Comparison of ENCODE assay signal across 10 cellular contexts in the genomic region with DNA sequence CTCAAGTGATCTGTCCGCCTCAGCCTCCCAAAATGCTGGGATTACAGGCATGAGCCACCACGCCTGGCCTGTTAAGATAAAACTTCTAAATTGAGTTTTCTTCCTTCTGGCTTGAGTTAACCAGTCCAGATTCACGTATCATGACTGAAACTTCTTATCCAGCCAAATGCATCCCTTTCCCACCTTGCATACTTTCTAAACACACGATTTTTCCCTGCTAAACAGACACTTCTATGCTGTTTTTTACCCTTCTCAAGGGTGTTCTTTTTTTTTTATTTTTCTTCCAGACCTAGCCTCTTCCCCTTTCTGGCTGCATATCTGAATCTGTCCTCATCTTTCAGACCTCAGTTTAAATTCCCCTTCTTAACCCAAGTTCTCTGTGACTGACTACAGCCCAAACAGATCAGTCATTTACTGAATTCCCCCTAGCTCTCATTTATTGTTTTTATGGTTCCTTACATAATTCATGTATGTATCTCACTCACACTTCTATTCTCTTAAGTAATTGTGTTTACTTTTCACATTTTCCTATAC. TPM values are rescaled to one million over a fixed set of nuclear protein-coding genes. Genes with fewer than 3 reads are reported as not detected.
DNase-seq lines count a peak whose midpoint lies in the region; FAIRE-seq and TF ChIP-seq lines count a peak whose summit lies in the region.
"Had no signal": no experiment of that assay in that cellular context is flagged by ENCODE, and none has a peak within 500 bp of the region (broad histone marks: within the 10 kb centered on the region; RNA-seq: fewer than 3 reads in every experiment).

No MANE protein-coding gene starts in this region.

- peaks cover 9% of the 10 kb centered on the region; the same call in 1 of the 2 replicates for H3F3A ChIP-seq in PC-9 (ENCODE audit: insufficient read depth, low read depth)

- TF ChIP-seq CTCF in GM13976 (IDR thresholded peaks at IDR 0.05; ENCODE audit: borderline replicate concordance, control extremely low read depth, extremely low read depth, insufficient read depth, missing control alignments) (no peak), PC-9 (conservative IDR thresholded peaks at IDR 0.05) (no peak), kidney (IDR thresholded peaks at IDR 0.05; ENCODE audit: borderline replicate concordance, extremely low read depth, insufficient read depth) (no peak)

- peaks cover 0 to 50% (median 24%) of the 10 kb centered on the region in 11 experiments; a peak in 12 of 22 replicates for H4K20me1 ChIP-seq in BLaER1 treated with 17β-estradiol and CSF1 and Interleukin-3, amounts not matched to agents 10 nM and 100 nM
- H4K20me1 ChIP-seq in PC-9 (ENCODE audit: insufficient read depth), result no peaks in the 10 kb centered on the region

- BruUV-seq in PC-9 (replicated peaks; lab: Mats Ljungman, UMichigan), result no TSS peak

- H3K9me3 ChIP-seq in BLaER1 treated with 17β-estradiol and CSF1 and Interleukin-3, amounts not matched to agents 10 nM and 100 nM (replicated peaks in 1 of 11), result peaks cover 0 to 38% (median 30%) of the 10 kb centered on the region in 11 experiments; a peak in 19 of 22 replicates
- H3K9me3 ChIP-seq in PC-9 (ENCODE audit: insufficient read depth, low read depth) (no peaks in the 10 kb centered on the region), kidney (ENCODE audit: control insufficient read depth in 1 of 2, low read length in 2 of 2) (no peaks in the 10 kb centered on the region)

- H3K79me2 ChIP-seq in PC-9 (ENCODE audit: low read depth), result no peaks in the 10 kb centered on the region

- H3K36me3 ChIP-seq in BLaER1 treated with 17β-estradiol and CSF1 and Interleukin-3, amounts not matched to agents 10 nM and 100 nM, result peaks cover 41 to 62% (median 49%) of the 10 kb centered on the region in 11 experiments
- no peaks in the 10 kb centered on the region for H3K36me3 ChIP-seq in PC-9 (ENCODE audit: low read depth)
- no peaks in the 10 kb centered on the region for H3K36me3 ChIP-seq in kidney (ENCODE audit: control insufficient read depth in 1 of 2, insufficient read depth in 2 of 2, low read length in 2 of 2)

- intact Hi-C loops in PC-9 (cut with micrococcal nuclease; ENCODE audit: unreplicated experiment) (no loop called here), kidney (cut with DNase I) (no loop called here)

- H3K4me2 ChIP-seq in BLaER1 treated with 17β-estradiol and CSF1 and Interleukin-3, amounts not matched to agents 10 nM and 100 nM, result peak overlapping the region; percentile 80 to 97 (median 90)
- H3K4me2 ChIP-seq in PC-9, result no peak overlapping the region

- POLR2A ChIA-PET in PC-9 (lab: Charles Lee; ENCODE audit: unreplicated experiment), result interaction anchor here (0.6 kb wide), 1 partner anchor 423 kb away, joined by 3 read pairs; no protein-coding TSS in a partner anchor

- peak; percentile 17 for FAIRE-seq in kidney (lab: Jason Lieb, UNC)

- H3K9me2 ChIP-seq in PC-9 (ENCODE audit: insufficient read depth), result no peaks in the 10 kb centered on the region

- H3K4me1 ChIP-seq in BLaER1 treated with 17β-estradiol and CSF1 and Interleukin-3, amounts not matched to agents 10 nM and 100 nM, result peaks cover 33 to 54% (median 48%) of the 10 kb centered on the region in 10 experiments
- peaks cover 21% of the 10 kb centered on the region for H3K4me1 ChIP-seq in PC-9 (replicated peaks; ENCODE audit: insufficient read depth)
- no peaks in the 10 kb centered on the region for H3K4me1 ChIP-seq in kidney (ENCODE audit: control insufficient read depth in 1 of 2, insufficient read depth in 1 of 2, low read depth in 1 of 2, low read length in 2 of 2)

- H2AFZ ChIP-seq in PC-9, result no peak overlapping the region

- in situ Hi-C loops in GM13976 (cut with MboI; ENCODE audit: low sequenced_read_pairs, unreplicated experiment), result no loop called here

- CTCF ChIA-PET in PC-9 (lab: Charles Lee), result no interaction called here

- peak overlapping the region in 7 of 10 experiments; percentile 37 to 89 (median 66); a peak in 10 of 20 replicates for H3K4me3 ChIP-seq in BLaER1 treated with 17β-estradiol and CSF1 and Interleukin-3, amounts not matched to agents 10 nM and 100 nM
- H3K4me3 ChIP-seq in PC-9 (no peak overlapping the region), kidney (ENCODE audit: low read length in 2 of 2) (no peak overlapping the region)

- peak overlapping the region; percentile 76 to 93 (median 83); a peak in 20 of 22 replicates for H3K9ac ChIP-seq in BLaER1 treated with 17β-estradiol and CSF1 and Interleukin-3, amounts not matched to agents 10 nM and 100 nM
- H3K9ac ChIP-seq in kidney (ENCODE audit: low read length in 2 of 2), result no peak overlapping the region

- DNase-seq in GM13976 (ENCODE audit: low spot score) (peak; percentile 34), PC-9 (no peak), kidney (no peak), NCI-H748 (lab: John Stamatoyannopoulos, UW; ENCODE audit: unreplicated experiment) (no peak), NCI-H524 treated with DMSO at 0.1 percent for 48 hours (lab: John Stamatoyannopoulos, UW) (no peak), DMS79 (lab: John Stamatoyannopoulos, UW) (no peak), cerebellar nuclear complex (lab: John Stamatoyannopoulos, UW) (no peak)
- DNase-seq: mesendoderm, NCI-H82 had no signal

- H3K27ac ChIP-seq in BLaER1 treated with 17β-estradiol and CSF1 and Interleukin-3, amounts not matched to agents 10 nM and 100 nM, result peak overlapping the region; percentile 89 to 99 (median 96); a peak in 21 of 22 replicates
- peak overlapping the region; percentile 4; the same call in 1 of the 2 replicates for H3K27ac ChIP-seq in PC-9
- no peak overlapping the region for H3K27ac ChIP-seq in kidney (ENCODE audit: low read depth in 2 of 2, low read length in 2 of 2)

- H3K27me3 ChIP-seq in BLaER1 treated with 17β-estradiol and CSF1 and Interleukin-3, amounts not matched to agents 10 nM and 100 nM, result no peaks in the 10 kb centered on the region
- no peaks in the 10 kb centered on the region for H3K27me3 ChIP-seq in PC-9 (ENCODE audit: insufficient read depth, low read depth)

RNA-seq across cellular contexts. Expression of a gene that starts 5.4 kb away (rescaled TPM):
- total RNA-seq in PC-9 (2021) (not detected in 2 replicates), kidney (16.5 TPM)
- polyA plus RNA-seq in kidney (ENCODE audit: insufficient read depth, low read depth, low replicate concordance), result 2.0 TPM

RNA-seq across cellular contexts. Expression of a gene that starts 11.4 kb away (rescaled TPM):
- not detected in 2 replicates for total RNA-seq in PC-9 (2021)
- not detected for total RNA-seq in kidney
- polyA plus RNA-seq in kidney (ENCODE audit: insufficient read depth, low read depth, low replicate concordance), result not detected

RNA-seq across cellular contexts. Expression of a gene that starts 13.0 kb away (rescaled TPM):
- total RNA-seq in PC-9 (2021) (not detected in 2 replicates), kidney (10.8 TPM)
- 1.3 TPM for polyA plus RNA-seq in kidney (ENCODE audit: insufficient read depth, low read depth, low replicate concordance)

Comparison
In these comparisons a context has a peak if more than half of its experiments do, and no peak if none do; other contexts are left out.
1. H3K27ac ChIP-seq: peak in BLaER1 treated with 17β-estradiol and CSF1 and Interleukin-3, amounts not matched to agents 10 nM and 100 nM (11 of 11) and PC-9 (single experiment); none in kidney (0 of 2).
2. H3K4me3 ChIP-seq: peak in BLaER1 treated with 17β-estradiol and CSF1 and Interleukin-3, amounts not matched to agents 10 nM and 100 nM (7 of 10); none in PC-9 (single experiment) and kidney (0 of 2).
3. H3K9ac ChIP-seq: peak in BLaER1 treated with 17β-estradiol and CSF1 and Interleukin-3, amounts not matched to agents 10 nM and 100 nM (11 of 11); none in kidney (0 of 2).
4. RNA of a gene that starts 5.4 kb away (total RNA-seq): 16.5 TPM in kidney (single experiment); not detected in PC-9; every median in the first group is over 10 times any median in the second.
5. RNA of a gene that starts 13.0 kb away (total RNA-seq): 10.8 TPM in kidney (single experiment); not detected in PC-9; every median in the first group is over 10 times any median in the second.